8 cellular contexts compared by ENCODE assay signal in the genomic region with DNA sequence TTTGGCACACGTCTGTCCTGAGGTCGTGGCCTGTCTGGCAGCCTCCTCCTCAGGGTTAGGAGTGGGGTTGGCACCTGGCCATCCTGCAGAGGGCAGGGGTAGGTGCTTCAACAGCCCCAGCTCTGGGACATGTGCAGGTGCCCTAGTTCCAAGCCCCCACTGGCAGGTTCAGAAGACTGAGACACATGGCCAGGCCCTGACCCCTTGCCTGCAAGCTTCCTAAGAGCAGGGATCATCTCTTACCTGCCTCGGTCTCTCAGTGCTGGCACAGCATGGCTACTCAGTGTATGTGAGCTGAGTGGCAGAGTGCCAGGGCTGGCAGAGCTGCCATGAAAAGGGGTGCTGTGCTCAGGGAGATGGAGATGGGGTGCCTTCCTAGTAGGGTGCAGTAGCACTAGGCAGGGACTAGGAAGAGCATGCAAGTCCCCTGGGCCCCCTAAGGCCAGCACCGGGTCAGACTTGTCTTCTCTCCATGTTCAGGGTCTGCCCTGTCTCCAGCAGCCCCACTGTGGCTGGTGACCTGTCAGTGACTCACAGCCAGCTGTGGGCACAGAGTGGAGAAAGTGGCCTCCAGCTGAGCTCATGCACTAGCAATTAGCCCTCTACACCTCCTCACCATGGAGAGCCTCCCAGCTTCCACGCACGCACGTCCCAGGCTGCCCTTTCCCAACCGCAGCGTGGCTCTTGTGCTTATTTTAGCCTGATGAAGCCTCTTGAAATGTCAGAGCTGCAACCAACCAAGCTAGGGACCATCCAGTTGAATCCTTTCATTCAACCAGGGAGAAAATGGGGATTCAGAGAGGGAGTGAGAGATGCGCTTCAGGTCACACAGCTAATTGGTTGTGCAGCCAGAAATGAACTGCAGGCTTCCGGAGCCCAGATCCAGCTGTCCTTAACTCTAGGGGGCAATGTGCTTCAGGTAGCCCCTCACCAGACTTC.
DNase-seq lines count a peak whose midpoint lies in the region; ATAC-seq lines count a peak whose summit lies in the region.

No MANE protein-coding gene starts in this region.

- no peak overlapping the region for H3K27ac Mint-ChIP-seq in activated CD8-positive, alpha-beta memory T cell treated with anti-CD3 and anti-CD28 coated beads, Interleukin-2, amount 10 ng/mL, durations not matched to agents 7 days and 5 days

- H3K4me1 Mint-ChIP-seq in activated CD8-positive, alpha-beta memory T cell treated with anti-CD3 and anti-CD28 coated beads, Interleukin-2, amount 10 ng/mL, durations not matched to agents 7 days and 5 days, result peaks cover 6% of the 10 kb centered on the region

- CTCF ChIA-PET in activated CD8-positive, alpha-beta memory T cell treated with anti-CD3 and anti-CD28 coated beads, Interleukin-2, amount 10 ng/mL, durations not matched to agents 7 days and 5 days (lab: Charles Lee), result no interaction called here

- peaks cover 36% of the 10 kb centered on the region for H3K27me3 Mint-ChIP-seq in activated CD8-positive, alpha-beta memory T cell treated with anti-CD3 and anti-CD28 coated beads, Interleukin-2, amount 10 ng/mL, durations not matched to agents 7 days and 5 days

- H3K36me3 Mint-ChIP-seq in activated CD8-positive, alpha-beta memory T cell treated with anti-CD3 and anti-CD28 coated beads, Interleukin-2, amount 10 ng/mL, durations not matched to agents 7 days and 5 days, result no peaks in the 10 kb centered on the region

- ATAC-seq in activated CD8-positive, alpha-beta memory T cell treated with anti-CD3 and anti-CD28 coated beads, Interleukin-2, amount 10 ng/mL, durations not matched to agents 7 days and 5 days, result no peak
- peak; percentile 82 for ATAC-seq in stimulated activated naive CD8-positive, alpha-beta T cell treated with anti-CD3 and anti-CD28 coated beads, Interleukin-15, Interleukin-2, amounts not matched to agents 100 U/mL and 50 U/mL, for 24 hours
- no peak for ATAC-seq in HG02973 (IDR thresholded peaks at IDR 0.05; ENCODE audit: unreplicated experiment)
- no peak for ATAC-seq in HG02588 (IDR thresholded peaks at IDR 0.05; ENCODE audit: unreplicated experiment)

- no peaks in the 10 kb centered on the region for H3K9me3 Mint-ChIP-seq in activated CD8-positive, alpha-beta memory T cell treated with anti-CD3 and anti-CD28 coated beads, Interleukin-2, amount 10 ng/mL, durations not matched to agents 7 days and 5 days (ENCODE audit: low read depth)

- no peak overlapping the region for H3K4me3 Mint-ChIP-seq in activated CD8-positive, alpha-beta memory T cell treated with anti-CD3 and anti-CD28 coated beads, Interleukin-2, amount 10 ng/mL, durations not matched to agents 7 days and 5 days

- peak; percentile 4 for DNase-seq in activated CD8-positive, alpha-beta memory T cell treated with anti-CD3 and anti-CD28 coated beads, Interleukin-2, amount 50 U/mL, for 4 hours
- no peak for DNase-seq in activated CD8-positive, alpha-beta memory T cell treated with anti-CD3 and anti-CD28 coated beads, Interleukin-2, amount 10 ng/mL, durations not matched to agents 7 days and 5 days
- DNase-seq in SIG-M5 (lab: John Stamatoyannopoulos, UW) (peak; percentile 4), foreskin melanocyte (peak; percentile 35), NCI-H1048 (lab: John Stamatoyannopoulos, UW) (no peak)
- no peak for DNase-seq in stimulated activated naive CD8-positive, alpha-beta T cell treated with anti-CD3 and anti-CD28 coated beads, Interleukin-15, Interleukin-2, amounts not matched to agents 100 U/mL and 50 U/mL, for 24 hours

Comparison
In these comparisons a context has a peak if more than half of its experiments do, and no peak if none do; other contexts are left out.
1. DNase-seq: peak in activated CD8-positive, alpha-beta memory T cell treated with anti-CD3 and anti-CD28 coated beads, Interleukin-2, amount 50 U/mL, for 4 hours (single experiment), SIG-M5 (single experiment) and foreskin melanocyte (single experiment); none in activated CD8-positive, alpha-beta memory T cell treated with anti-CD3 and anti-CD28 coated beads, Interleukin-2, amount 10 ng/mL, durations not matched to agents 7 days and 5 days (single experiment), stimulated activated naive CD8-positive, alpha-beta T cell treated with anti-CD3 and anti-CD28 coated beads, Interleukin-15, Interleukin-2, amounts not matched to agents 100 U/mL and 50 U/mL, for 24 hours (single experiment) and NCI-H1048 (single experiment).